In the genomic region with DNA sequence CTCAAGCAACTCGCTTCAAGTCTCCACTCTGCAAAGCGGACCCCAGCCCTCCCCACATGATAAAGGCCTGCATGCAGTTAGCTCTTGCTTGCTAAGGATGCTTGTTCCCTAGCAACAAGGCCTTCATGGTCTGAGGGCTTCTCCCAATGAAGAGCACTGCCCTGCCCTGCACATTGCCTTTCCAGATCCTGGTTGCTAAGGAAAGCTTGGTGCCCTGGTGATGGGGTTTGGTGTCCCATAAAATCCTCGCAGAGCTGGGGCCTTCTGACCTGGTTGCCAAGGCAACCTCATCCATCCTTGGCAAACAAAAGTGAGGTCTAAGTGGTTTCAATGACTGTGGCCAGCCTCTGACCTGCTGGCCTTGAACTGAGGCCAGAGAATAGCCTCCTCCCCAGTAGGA, we compare ENCODE assay signal across 11 cellular contexts. TPM values are rescaled to one million over a fixed set of nuclear protein-coding genes. Genes with fewer than 3 reads are reported as not detected.
DNase-seq lines count a peak whose midpoint lies in the region; ATAC-seq and TF ChIP-seq lines count a peak whose summit lies in the region.
"Had no signal": no experiment of that assay in that cellular context is flagged by ENCODE, and none has a peak within 500 bp of the region (broad histone marks: within the 10 kb centered on the region; RNA-seq: fewer than 3 reads in every experiment).

No MANE protein-coding gene starts in this region.

- peak overlapping the region; percentile 50 for H3K4me3 Mint-ChIP-seq in neural progenitor cell

- intact Hi-C loops in left ventricle myocardium inferior (cut with micrococcal nuclease): no loop called here
- intact Hi-C loops in left ventricle myocardium superior (cut with micrococcal nuclease): no loop called here
- intact Hi-C loops in vagina (cut with DNase I): loop anchor here (10.0 kb wide), 1 partner anchor 334 kb away; a partner anchor contains a TSS

- peaks cover 67% of the 10 kb centered on the region for H3K4me1 ChIP-seq in left ventricle myocardium inferior
- H3K4me1 ChIP-seq in neural progenitor cell: peaks cover 23% of the 10 kb centered on the region
- H3K4me1 ChIP-seq in vagina: peaks cover 64% of the 10 kb centered on the region

- peak overlapping the region; percentile 98 for H3K27ac ChIP-seq in left ventricle myocardium inferior (replicated peaks)
- peak overlapping the region; percentile 18 for H3K27ac ChIP-seq in caudate nucleus (ENCODE audit: low read depth, low read length)
- H3K27ac ChIP-seq in neural progenitor cell: no peak overlapping the region
- peak overlapping the region; percentile 79 for H3K27ac ChIP-seq in vagina

- H3K9me3 Mint-ChIP-seq in neural progenitor cell: no peaks in the 10 kb centered on the region

- peaks cover 4% of the 10 kb centered on the region for H3K27me3 Mint-ChIP-seq in neural progenitor cell (ENCODE audit: insufficient read depth, low read depth)
- H3K27me3 Mint-ChIP-seq: CD8-positive, alpha-beta memory T cell had no signal

- H3K4me1 Mint-ChIP-seq in neural progenitor cell: peaks cover 57% of the 10 kb centered on the region

- H3K4me2 ChIP-seq in neural progenitor cell: peak overlapping the region; percentile 70

- H3K79me2 ChIP-seq in neural progenitor cell (ENCODE audit: low read depth): peaks cover 9% of the 10 kb centered on the region

- peak overlapping the region; percentile 41 for H3K4me3 ChIP-seq in left ventricle myocardium inferior
- no peak overlapping the region for H3K4me3 ChIP-seq in neural progenitor cell
- H3K4me3 ChIP-seq in vagina: no peak overlapping the region

- TF ChIP-seq CTCF in left ventricle myocardium inferior (IDR thresholded peaks at IDR 0.05; ENCODE audit: borderline replicate concordance): no peak
- no peak for TF ChIP-seq CTCF in neural progenitor cell (IDR thresholded peaks at IDR 0.05)
- TF ChIP-seq CTCF in vagina (IDR thresholded peaks at IDR 0.05): no peak

- H3F3A ChIP-seq in neural progenitor cell (ENCODE audit: low read depth): peaks cover 55% of the 10 kb centered on the region

- H3K36me3 ChIP-seq in left ventricle myocardium inferior (peaks cover 13% of the 10 kb centered on the region), neural progenitor cell (no peaks in the 10 kb centered on the region), vagina (peaks cover 0 to 5% of the 10 kb centered on the region in 2 donors)

- no peak for DNase-seq in left ventricle myocardium inferior
- no peak for DNase-seq in left ventricle myocardium superior
- DNase-seq in caudate nucleus (lab: John Stamatoyannopoulos, UW): no peak
- DNase-seq in neural progenitor cell (ENCODE audit: low spot score): no peak
- no peak for DNase-seq in vagina (ENCODE audit: extremely low spot score in 2 of 2)
- no peak for DNase-seq in midbrain (lab: John Stamatoyannopoulos, UW)
- DNase-seq in NCI-H524 (lab: John Stamatoyannopoulos, UW): no peak
- DNase-seq: activated CD4-positive, CD25-positive, alpha-beta regulatory T cell treated with anti-CD3 and anti-CD28 coated beads, Interleukin-2, amount 50 U/mL, for 72 hours; CD8-positive, alpha-beta memory T cell; stimulated activated naive CD4-positive, alpha-beta T cell had no signal

- H3K27ac Mint-ChIP-seq in neural progenitor cell: no peak overlapping the region

- H4K20me1 ChIP-seq in neural progenitor cell (ENCODE audit: low read depth): peaks cover 35% of the 10 kb centered on the region

- H3K9ac ChIP-seq in neural progenitor cell: no peak overlapping the region

- no peak overlapping the region for H2AFZ ChIP-seq in neural progenitor cell (replicated peaks)

- ATAC-seq in left ventricle myocardium superior (no peak), HG03565 (IDR thresholded peaks at IDR 0.05; ENCODE audit: unreplicated experiment) (no peak)

- H3K36me3 Mint-ChIP-seq in neural progenitor cell: peaks cover 2% of the 10 kb centered on the region

- no peak for TF ChIP-seq POLR2A in vagina (IDR thresholded peaks at IDR 0.05)

- H3K27me3 ChIP-seq in left ventricle myocardium inferior (ENCODE audit: low read depth): no peaks in the 10 kb centered on the region
- no peaks in the 10 kb centered on the region for H3K27me3 ChIP-seq in neural progenitor cell
- H3K27me3 ChIP-seq in vagina: no peaks in the 10 kb centered on the region

- H3K9me3 ChIP-seq in left ventricle myocardium inferior (replicated peaks) (no peaks in the 10 kb centered on the region), neural progenitor cell (ENCODE audit: low read depth) (no peaks in the 10 kb centered on the region), vagina (no peaks in the 10 kb centered on the region)

RNA-seq across cellular contexts. Expression of a gene that starts 5.9 kb away (rescaled TPM):
- total RNA-seq in left ventricle myocardium inferior: 7.9 TPM
- total RNA-seq in left ventricle myocardium superior: 22.8 TPM
- total RNA-seq in neural progenitor cell (ENCODE audit: low replicate concordance): 7.4 and 10.3 TPM in 2 replicates
- 4.9 TPM for total RNA-seq in vagina

RNA-seq across cellular contexts. Expression of a gene that starts 11.9 kb away (rescaled TPM):
- total RNA-seq in left ventricle myocardium inferior (8.0 TPM), left ventricle myocardium superior (7.2 TPM), neural progenitor cell (ENCODE audit: low replicate concordance) (7.2 and 46.1 TPM in 2 replicates), vagina (19.9 TPM)

RNA-seq across cellular contexts. Expression of a gene that starts 12.3 kb away (rescaled TPM):
- total RNA-seq in left ventricle myocardium inferior (530 TPM), left ventricle myocardium superior (554 TPM), neural progenitor cell (ENCODE audit: low replicate concordance) (1,962 and 2,391 TPM in 2 replicates), vagina (2,346 TPM)

RNA-seq across cellular contexts. Expression of a gene that starts 14.7 kb away (rescaled TPM):
- 4.5 TPM for total RNA-seq in left ventricle myocardium inferior
- total RNA-seq in left ventricle myocardium superior: 6.3 TPM
- 12.6 and 49.8 TPM in 2 replicates for total RNA-seq in neural progenitor cell (ENCODE audit: low replicate concordance)
- total RNA-seq in vagina: 7.9 TPM

RNA-seq across cellular contexts. Expression of a gene that starts 16.4 kb away (rescaled TPM):
- total RNA-seq in left ventricle myocardium inferior: not detected
- total RNA-seq in left ventricle myocardium superior: not detected
- total RNA-seq in neural progenitor cell (ENCODE audit: low replicate concordance): 0.06 and 2.6 TPM in 2 replicates
- 3.2 TPM for total RNA-seq in vagina
